In the genomic region with DNA sequence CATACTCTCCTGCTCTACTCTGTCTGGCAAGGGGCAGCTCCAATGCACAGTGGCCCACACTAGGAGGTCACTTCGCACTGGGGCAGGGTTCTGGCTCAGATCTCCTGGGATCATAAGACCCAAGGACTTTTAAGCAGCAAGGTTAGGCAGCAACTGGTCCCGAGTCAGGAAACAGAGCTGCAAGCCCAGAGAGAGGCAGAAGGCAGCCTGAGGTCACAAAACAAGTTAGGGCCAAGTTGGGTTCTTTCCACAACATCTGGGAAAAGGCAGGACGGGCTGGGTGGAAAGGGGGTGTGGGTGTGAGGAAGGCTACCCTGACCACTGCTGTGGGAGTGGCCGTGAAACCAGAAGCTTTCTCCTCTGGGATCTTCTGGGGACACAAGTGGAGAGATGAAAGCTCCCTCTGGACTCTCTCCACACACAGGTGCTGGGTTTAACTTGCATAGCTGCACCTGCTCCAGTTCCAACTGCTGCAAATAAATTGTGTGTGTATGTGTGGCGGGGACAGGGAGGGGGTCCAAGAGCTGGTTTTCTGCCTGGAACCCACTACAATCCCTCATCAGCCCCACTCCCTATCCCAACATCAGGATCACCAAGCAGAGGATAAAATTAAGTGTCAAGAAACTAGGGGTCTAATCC, we compare ENCODE assay signal across 9 cellular contexts. TPM values are rescaled to one million over a fixed set of nuclear protein-coding genes. Genes with fewer than 3 reads are reported as not detected.
DNase-seq lines count a peak whose midpoint lies in the region; ATAC-seq and TF ChIP-seq lines count a peak whose summit lies in the region.
"Had no signal": no experiment of that assay in that cellular context is flagged by ENCODE, and none has a peak within 500 bp of the region (broad histone marks: within the 10 kb centered on the region; RNA-seq: fewer than 3 reads in every experiment).

No MANE protein-coding gene starts in this region.

- H3K4me3 Mint-ChIP-seq in glutamatergic neuron (ENCODE audit: unreplicated experiment), result no peak overlapping the region
- H3K4me3 Mint-ChIP-seq in stimulated activated naive B cell treated with anti-CD40 and anti-IgM and Interleukin-4, amounts not matched to agents 10 μg/mL and 1 μg/mL and 100 μg/mL, for 72 hours, result peak overlapping the region; percentile 100

- peaks cover 20% of the 10 kb centered on the region for H3K4me1 Mint-ChIP-seq in glutamatergic neuron (ENCODE audit: low read depth, unreplicated experiment)
- H3K4me1 Mint-ChIP-seq in stimulated activated naive B cell treated with anti-CD40 and anti-IgM and Interleukin-4, amounts not matched to agents 10 μg/mL and 1 μg/mL and 100 μg/mL, for 72 hours, result peaks cover 66 to 91% of the 10 kb centered on the region in 2 donors

- peaks cover 6% of the 10 kb centered on the region for H3K27me3 Mint-ChIP-seq in glutamatergic neuron (ENCODE audit: unreplicated experiment)
- peaks cover 8 to 9% of the 10 kb centered on the region in 2 donors for H3K27me3 Mint-ChIP-seq in stimulated activated naive B cell treated with anti-CD40 and anti-IgM and Interleukin-4, amounts not matched to agents 10 μg/mL and 1 μg/mL and 100 μg/mL, for 72 hours

- H3K27ac Mint-ChIP-seq in glutamatergic neuron (ENCODE audit: unreplicated experiment), result peak overlapping the region; percentile 59
- peak overlapping the region; percentile 100 for H3K27ac Mint-ChIP-seq in stimulated activated naive B cell treated with anti-CD40 and anti-IgM and Interleukin-4, amounts not matched to agents 10 μg/mL and 1 μg/mL and 100 μg/mL, for 72 hours

- TF ChIP-seq CTCF in VCaP (conservative IDR thresholded peaks at IDR 0.05) (no peak), glutamatergic neuron (IDR thresholded peaks at IDR 0.05; ENCODE audit: partially characterized antibody, unreplicated experiment) (no peak)

- H3K9me3 Mint-ChIP-seq in glutamatergic neuron (ENCODE audit: unreplicated experiment), result peaks cover 6% of the 10 kb centered on the region
- peaks cover 4 to 5% of the 10 kb centered on the region in 2 donors for H3K9me3 Mint-ChIP-seq in stimulated activated naive B cell treated with anti-CD40 and anti-IgM and Interleukin-4, amounts not matched to agents 10 μg/mL and 1 μg/mL and 100 μg/mL, for 72 hours

- DNase-seq in NCI-H2107 treated with DMSO at 0.1 percent for 48 hours (lab: John Stamatoyannopoulos, UW; ENCODE audit: unreplicated experiment) (peak; percentile 23), NCI-H2107 (lab: John Stamatoyannopoulos, UW) (no peak), glutamatergic neuron (no peak), germinal center (ENCODE audit: low spot score) (no peak)
- peak; percentile 37 for DNase-seq in stimulated activated naive B cell treated with anti-CD40 and anti-IgM and Interleukin-4, amounts not matched to agents 10 μg/mL and 1 μg/mL and 100 μg/mL, for 72 hours
- DNase-seq: thyroid gland had no signal

- peak overlapping the region; percentile 14; the same call in 1 of the 2 replicates for H3K27ac ChIP-seq in VCaP

- no peak for ATAC-seq in stimulated activated naive B cell treated with anti-CD40 and anti-IgM and Interleukin-4, amounts not matched to agents 10 μg/mL and 1 μg/mL and 100 μg/mL, for 72 hours (replicated peaks)
- no peak for ATAC-seq in HG02610 (IDR thresholded peaks at IDR 0.05; ENCODE audit: unreplicated experiment)
- no peak for ATAC-seq in GM18867 (IDR thresholded peaks at IDR 0.05; ENCODE audit: unreplicated experiment)

- no peaks in the 10 kb centered on the region for H3K36me3 Mint-ChIP-seq in glutamatergic neuron (ENCODE audit: unreplicated experiment)
- peaks cover 42 to 54% of the 10 kb centered on the region in 2 donors for H3K36me3 Mint-ChIP-seq in stimulated activated naive B cell treated with anti-CD40 and anti-IgM and Interleukin-4, amounts not matched to agents 10 μg/mL and 1 μg/mL and 100 μg/mL, for 72 hours

RNA-seq across cellular contexts. Expression of a gene that starts 8.0 kb away (rescaled TPM):
- 39.7 TPM for total RNA-seq in glutamatergic neuron (ENCODE audit: unreplicated experiment)

RNA-seq across cellular contexts. Expression of a gene that starts 15.4 kb away (rescaled TPM):
- total RNA-seq in glutamatergic neuron (ENCODE audit: unreplicated experiment), result 82.1 TPM

RNA-seq across cellular contexts. Expression of a gene that starts 55.8 kb away (rescaled TPM):
- total RNA-seq in glutamatergic neuron (ENCODE audit: unreplicated experiment), result not detected

Comparison
In these comparisons a context has a peak if more than half of its experiments do, and no peak if none do; other contexts are left out.
1. DNase-seq: peak in NCI-H2107 treated with DMSO at 0.1 percent for 48 hours (single experiment) and stimulated activated naive B cell treated with anti-CD40 and anti-IgM and Interleukin-4, amounts not matched to agents 10 μg/mL and 1 μg/mL and 100 μg/mL, for 72 hours (single experiment); none in NCI-H2107 (single experiment), glutamatergic neuron (single experiment) and germinal center (single experiment).